In the genomic region with DNA sequence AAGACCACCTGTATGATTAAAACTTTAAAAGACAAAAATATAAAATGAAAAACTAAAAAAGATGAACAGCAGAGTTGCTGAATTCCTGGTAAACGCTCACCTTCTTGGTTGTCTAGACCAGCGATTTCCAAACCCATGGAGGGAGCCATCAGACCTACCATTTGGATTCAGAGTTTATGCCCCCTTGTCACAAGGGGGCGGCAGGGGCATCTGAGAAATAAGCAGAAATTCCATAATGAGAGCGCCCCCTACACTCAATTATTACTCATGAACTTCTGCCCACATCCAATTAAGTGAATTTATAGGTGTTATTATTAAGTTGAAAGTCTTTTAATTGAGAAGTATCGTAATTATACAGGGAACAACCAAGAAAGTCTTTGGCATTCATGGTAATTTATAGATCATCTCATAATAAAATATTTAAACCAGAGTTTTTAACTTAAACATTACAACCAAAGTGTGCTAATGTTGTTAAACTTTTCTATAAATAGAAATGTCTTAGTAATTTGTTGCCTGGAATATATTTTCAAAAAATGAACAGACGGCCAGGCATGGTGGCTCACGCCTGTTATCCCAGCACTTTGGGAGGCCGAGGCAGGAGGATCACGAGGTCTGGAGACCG, we compare ENCODE assay signal across 1 cellular context.
TF ChIP-seq lines count a peak whose summit lies in the region.

No MANE protein-coding gene starts in this region.

TF ChIP-seq in HepG2, 621 proteins besides CTCF, POLR2A, EP300 and RAD21 (continues in another document):
- TF ChIP-seq, protein P1, sequence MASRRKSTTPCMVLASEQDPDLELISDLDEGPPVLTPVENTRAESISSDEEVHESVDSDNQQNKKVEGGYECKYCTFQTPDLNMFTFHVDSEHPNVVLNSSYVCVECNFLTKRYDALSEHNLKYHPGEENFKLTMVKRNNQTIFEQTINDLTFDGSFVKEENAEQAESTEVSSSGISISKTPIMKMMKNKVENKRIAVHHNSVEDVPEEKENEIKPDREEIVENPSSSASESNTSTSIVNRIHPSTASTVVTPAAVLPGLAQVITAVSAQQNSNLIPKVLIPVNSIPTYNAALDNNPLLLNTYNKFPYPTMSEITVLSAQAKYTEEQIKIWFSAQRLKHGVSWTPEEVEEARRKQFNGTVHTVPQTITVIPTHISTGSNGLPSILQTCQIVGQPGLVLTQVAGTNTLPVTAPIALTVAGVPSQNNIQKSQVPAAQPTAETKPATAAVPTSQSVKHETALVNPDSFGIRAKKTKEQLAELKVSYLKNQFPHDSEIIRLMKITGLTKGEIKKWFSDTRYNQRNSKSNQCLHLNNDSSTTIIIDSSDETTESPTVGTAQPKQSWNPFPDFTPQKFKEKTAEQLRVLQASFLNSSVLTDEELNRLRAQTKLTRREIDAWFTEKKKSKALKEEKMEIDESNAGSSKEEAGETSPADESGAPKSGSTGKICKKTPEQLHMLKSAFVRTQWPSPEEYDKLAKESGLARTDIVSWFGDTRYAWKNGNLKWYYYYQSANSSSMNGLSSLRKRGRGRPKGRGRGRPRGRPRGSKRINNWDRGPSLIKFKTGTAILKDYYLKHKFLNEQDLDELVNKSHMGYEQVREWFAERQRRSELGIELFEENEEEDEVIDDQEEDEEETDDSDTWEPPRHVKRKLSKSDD (CRISPR knock-in tag; IDR thresholded peaks at IDR 0.05; ENCODE audit: low read depth), result no peak
- TF ChIP-seq ZNF468 (CRISPR knock-in tag; IDR thresholded peaks at IDR 0.05), result no peak
- no peak for TF ChIP-seq ZNF746 (CRISPR knock-in tag; IDR thresholded peaks at IDR 0.05)
- TF ChIP-seq ZNF235 (CRISPR knock-in tag; IDR thresholded peaks at IDR 0.05; ENCODE audit: borderline replicate concordance), result no peak
- TF ChIP-seq, protein P2, sequence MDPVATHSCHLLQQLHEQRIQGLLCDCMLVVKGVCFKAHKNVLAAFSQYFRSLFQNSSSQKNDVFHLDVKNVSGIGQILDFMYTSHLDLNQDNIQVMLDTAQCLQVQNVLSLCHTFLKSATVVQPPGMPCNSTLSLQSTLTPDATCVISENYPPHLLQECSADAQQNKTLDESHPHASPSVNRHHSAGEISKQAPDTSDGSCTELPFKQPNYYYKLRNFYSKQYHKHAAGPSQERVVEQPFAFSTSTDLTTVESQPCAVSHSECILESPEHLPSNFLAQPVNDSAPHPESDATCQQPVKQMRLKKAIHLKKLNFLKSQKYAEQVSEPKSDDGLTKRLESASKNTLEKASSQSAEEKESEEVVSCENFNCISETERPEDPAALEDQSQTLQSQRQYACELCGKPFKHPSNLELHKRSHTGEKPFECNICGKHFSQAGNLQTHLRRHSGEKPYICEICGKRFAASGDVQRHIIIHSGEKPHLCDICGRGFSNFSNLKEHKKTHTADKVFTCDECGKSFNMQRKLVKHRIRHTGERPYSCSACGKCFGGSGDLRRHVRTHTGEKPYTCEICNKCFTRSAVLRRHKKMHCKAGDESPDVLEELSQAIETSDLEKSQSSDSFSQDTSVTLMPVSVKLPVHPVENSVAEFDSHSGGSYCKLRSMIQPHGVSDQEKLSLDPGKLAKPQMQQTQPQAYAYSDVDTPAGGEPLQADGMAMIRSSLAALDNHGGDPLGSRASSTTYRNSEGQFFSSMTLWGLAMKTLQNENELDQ (CRISPR knock-in tag; IDR thresholded peaks at IDR 0.05; ENCODE audit: borderline replicate concordance), result no peak
- no peak for TF ChIP-seq NFYB (CRISPR knock-in tag; IDR thresholded peaks at IDR 0.05)
- TF ChIP-seq ZNF644 (CRISPR knock-in tag; IDR thresholded peaks at IDR 0.05; ENCODE audit: low read depth), result 0 out of 2 replicates have a peak, but pooled peaks have one; percentile 38
- TF ChIP-seq REXO4 (CRISPR knock-in tag; IDR thresholded peaks at IDR 0.05; ENCODE audit: borderline replicate concordance), result no peak
- TF ChIP-seq, protein P3, sequence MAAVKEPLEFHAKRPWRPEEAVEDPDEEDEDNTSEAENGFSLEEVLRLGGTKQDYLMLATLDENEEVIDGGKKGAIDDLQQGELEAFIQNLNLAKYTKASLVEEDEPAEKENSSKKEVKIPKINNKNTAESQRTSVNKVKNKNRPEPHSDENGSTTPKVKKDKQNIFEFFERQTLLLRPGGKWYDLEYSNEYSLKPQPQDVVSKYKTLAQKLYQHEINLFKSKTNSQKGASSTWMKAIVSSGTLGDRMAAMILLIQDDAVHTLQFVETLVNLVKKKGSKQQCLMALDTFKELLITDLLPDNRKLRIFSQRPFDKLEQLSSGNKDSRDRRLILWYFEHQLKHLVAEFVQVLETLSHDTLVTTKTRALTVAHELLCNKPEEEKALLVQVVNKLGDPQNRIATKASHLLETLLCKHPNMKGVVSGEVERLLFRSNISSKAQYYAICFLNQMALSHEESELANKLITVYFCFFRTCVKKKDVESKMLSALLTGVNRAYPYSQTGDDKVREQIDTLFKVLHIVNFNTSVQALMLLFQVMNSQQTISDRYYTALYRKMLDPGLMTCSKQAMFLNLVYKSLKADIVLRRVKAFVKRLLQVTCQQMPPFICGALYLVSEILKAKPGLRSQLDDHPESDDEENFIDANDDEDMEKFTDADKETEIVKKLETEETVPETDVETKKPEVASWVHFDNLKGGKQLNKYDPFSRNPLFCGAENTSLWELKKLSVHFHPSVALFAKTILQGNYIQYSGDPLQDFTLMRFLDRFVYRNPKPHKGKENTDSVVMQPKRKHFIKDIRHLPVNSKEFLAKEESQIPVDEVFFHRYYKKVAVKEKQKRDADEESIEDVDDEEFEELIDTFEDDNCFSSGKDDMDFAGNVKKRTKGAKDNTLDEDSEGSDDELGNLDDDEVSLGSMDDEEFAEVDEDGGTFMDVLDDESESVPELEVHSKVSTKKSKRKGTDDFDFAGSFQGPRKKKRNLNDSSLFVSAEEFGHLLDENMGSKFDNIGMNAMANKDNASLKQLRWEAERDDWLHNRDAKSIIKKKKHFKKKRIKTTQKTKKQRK (IDR thresholded peaks at IDR 0.05; ENCODE audit: low read length), result no peak
- no peak for TF ChIP-seq ZNF75D (CRISPR knock-in tag; IDR thresholded peaks at IDR 0.05; ENCODE audit: borderline replicate concordance)
- TF ChIP-seq IRX3 (CRISPR knock-in tag; IDR thresholded peaks at IDR 0.05; ENCODE audit: borderline replicate concordance, low read depth), result no peak
- TF ChIP-seq RFX1 (IDR thresholded peaks at IDR 0.05), result no peak
- TF ChIP-seq, protein P4, sequence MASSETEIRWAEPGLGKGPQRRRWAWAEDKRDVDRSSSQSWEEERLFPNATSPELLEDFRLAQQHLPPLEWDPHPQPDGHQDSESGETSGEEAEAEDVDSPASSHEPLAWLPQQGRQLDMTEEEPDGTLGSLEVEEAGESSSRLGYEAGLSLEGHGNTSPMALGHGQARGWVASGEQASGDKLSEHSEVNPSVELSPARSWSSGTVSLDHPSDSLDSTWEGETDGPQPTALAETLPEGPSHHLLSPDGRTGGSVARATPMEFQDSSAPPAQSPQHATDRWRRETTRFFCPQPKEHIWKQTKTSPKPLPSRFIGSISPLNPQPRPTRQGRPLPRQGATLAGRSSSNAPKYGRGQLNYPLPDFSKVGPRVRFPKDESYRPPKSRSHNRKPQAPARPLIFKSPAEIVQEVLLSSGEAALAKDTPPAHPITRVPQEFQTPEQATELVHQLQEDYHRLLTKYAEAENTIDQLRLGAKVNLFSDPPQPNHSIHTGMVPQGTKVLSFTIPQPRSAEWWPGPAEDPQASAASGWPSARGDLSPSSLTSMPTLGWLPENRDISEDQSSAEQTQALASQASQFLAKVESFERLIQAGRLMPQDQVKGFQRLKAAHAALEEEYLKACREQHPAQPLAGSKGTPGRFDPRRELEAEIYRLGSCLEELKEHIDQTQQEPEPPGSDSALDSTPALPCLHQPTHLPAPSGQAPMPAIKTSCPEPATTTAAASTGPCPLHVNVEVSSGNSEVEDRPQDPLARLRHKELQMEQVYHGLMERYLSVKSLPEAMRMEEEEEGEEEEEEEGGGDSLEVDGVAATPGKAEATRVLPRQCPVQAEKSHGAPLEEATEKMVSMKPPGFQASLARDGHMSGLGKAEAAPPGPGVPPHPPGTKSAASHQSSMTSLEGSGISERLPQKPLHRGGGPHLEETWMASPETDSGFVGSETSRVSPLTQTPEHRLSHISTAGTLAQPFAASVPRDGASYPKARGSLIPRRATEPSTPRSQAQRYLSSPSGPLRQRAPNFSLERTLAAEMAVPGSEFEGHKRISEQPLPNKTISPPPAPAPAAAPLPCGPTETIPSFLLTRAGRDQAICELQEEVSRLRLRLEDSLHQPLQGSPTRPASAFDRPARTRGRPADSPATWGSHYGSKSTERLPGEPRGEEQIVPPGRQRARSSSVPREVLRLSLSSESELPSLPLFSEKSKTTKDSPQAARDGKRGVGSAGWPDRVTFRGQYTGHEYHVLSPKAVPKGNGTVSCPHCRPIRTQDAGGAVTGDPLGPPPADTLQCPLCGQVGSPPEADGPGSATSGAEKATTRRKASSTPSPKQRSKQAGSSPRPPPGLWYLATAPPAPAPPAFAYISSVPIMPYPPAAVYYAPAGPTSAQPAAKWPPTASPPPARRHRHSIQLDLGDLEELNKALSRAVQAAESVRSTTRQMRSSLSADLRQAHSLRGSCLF (CRISPR knock-in tag; IDR thresholded peaks at IDR 0.05; ENCODE audit: borderline replicate concordance), result no peak
- TF ChIP-seq STAG1 (CRISPR knock-in tag; IDR thresholded peaks at IDR 0.05), result peak; percentile 78
- no peak for TF ChIP-seq ZFP37 (CRISPR knock-in tag; IDR thresholded peaks at IDR 0.05; ENCODE audit: borderline replicate concordance)
- TF ChIP-seq TEAD3 (CRISPR knock-in tag; optimal IDR thresholded peaks at IDR 0.05; ENCODE audit: borderline replicate concordance), result peak; percentile 29
- TF ChIP-seq JARID2 (CRISPR knock-in tag; IDR thresholded peaks at IDR 0.05; ENCODE audit: insufficient replicate concordance), result no peak
- TF ChIP-seq, protein P5, sequence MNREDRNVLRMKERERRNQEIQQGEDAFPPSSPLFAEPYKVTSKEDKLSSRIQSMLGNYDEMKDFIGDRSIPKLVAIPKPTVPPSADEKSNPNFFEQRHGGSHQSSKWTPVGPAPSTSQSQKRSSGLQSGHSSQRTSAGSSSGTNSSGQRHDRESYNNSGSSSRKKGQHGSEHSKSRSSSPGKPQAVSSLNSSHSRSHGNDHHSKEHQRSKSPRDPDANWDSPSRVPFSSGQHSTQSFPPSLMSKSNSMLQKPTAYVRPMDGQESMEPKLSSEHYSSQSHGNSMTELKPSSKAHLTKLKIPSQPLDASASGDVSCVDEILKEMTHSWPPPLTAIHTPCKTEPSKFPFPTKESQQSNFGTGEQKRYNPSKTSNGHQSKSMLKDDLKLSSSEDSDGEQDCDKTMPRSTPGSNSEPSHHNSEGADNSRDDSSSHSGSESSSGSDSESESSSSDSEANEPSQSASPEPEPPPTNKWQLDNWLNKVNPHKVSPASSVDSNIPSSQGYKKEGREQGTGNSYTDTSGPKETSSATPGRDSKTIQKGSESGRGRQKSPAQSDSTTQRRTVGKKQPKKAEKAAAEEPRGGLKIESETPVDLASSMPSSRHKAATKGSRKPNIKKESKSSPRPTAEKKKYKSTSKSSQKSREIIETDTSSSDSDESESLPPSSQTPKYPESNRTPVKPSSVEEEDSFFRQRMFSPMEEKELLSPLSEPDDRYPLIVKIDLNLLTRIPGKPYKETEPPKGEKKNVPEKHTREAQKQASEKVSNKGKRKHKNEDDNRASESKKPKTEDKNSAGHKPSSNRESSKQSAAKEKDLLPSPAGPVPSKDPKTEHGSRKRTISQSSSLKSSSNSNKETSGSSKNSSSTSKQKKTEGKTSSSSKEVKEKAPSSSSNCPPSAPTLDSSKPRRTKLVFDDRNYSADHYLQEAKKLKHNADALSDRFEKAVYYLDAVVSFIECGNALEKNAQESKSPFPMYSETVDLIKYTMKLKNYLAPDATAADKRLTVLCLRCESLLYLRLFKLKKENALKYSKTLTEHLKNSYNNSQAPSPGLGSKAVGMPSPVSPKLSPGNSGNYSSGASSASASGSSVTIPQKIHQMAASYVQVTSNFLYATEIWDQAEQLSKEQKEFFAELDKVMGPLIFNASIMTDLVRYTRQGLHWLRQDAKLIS (CRISPR knock-in tag; IDR thresholded peaks at IDR 0.05), result no peak
- TF ChIP-seq ZNF260 (CRISPR knock-in tag; IDR thresholded peaks at IDR 0.05; ENCODE audit: borderline replicate concordance, low read depth), result no peak
- TF ChIP-seq, protein P6, sequence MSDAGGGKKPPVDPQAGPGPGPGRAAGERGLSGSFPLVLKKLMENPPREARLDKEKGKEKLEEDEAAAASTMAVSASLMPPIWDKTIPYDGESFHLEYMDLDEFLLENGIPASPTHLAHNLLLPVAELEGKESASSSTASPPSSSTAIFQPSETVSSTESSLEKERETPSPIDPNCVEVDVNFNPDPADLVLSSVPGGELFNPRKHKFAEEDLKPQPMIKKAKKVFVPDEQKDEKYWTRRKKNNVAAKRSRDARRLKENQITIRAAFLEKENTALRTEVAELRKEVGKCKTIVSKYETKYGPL (CRISPR knock-in tag; IDR thresholded peaks at IDR 0.05), result no peak
- TF ChIP-seq ATF7-NPFF (CRISPR knock-in tag; IDR thresholded peaks at IDR 0.05; ENCODE audit: low read depth), result no peak
- TF ChIP-seq TBP (CRISPR knock-in tag; IDR thresholded peaks at IDR 0.05), result no peak
- no peak for TF ChIP-seq HOXD1 (CRISPR knock-in tag; IDR thresholded peaks at IDR 0.05)
- no peak for TF ChIP-seq RELA (CRISPR knock-in tag; IDR thresholded peaks at IDR 0.05)
- no peak for TF ChIP-seq ZNF232 (CRISPR knock-in tag; IDR thresholded peaks at IDR 0.05; ENCODE audit: borderline replicate concordance)
- TF ChIP-seq ZNF124 (CRISPR knock-in tag; IDR thresholded peaks at IDR 0.05), result no peak
- no peak for TF ChIP-seq ZNF546 (CRISPR knock-in tag; conservative IDR thresholded peaks at IDR 0.05)
- no peak for TF ChIP-seq ZNF326 (CRISPR knock-in tag; IDR thresholded peaks at IDR 0.05; ENCODE audit: borderline replicate concordance)
- TF ChIP-seq, protein P7, sequence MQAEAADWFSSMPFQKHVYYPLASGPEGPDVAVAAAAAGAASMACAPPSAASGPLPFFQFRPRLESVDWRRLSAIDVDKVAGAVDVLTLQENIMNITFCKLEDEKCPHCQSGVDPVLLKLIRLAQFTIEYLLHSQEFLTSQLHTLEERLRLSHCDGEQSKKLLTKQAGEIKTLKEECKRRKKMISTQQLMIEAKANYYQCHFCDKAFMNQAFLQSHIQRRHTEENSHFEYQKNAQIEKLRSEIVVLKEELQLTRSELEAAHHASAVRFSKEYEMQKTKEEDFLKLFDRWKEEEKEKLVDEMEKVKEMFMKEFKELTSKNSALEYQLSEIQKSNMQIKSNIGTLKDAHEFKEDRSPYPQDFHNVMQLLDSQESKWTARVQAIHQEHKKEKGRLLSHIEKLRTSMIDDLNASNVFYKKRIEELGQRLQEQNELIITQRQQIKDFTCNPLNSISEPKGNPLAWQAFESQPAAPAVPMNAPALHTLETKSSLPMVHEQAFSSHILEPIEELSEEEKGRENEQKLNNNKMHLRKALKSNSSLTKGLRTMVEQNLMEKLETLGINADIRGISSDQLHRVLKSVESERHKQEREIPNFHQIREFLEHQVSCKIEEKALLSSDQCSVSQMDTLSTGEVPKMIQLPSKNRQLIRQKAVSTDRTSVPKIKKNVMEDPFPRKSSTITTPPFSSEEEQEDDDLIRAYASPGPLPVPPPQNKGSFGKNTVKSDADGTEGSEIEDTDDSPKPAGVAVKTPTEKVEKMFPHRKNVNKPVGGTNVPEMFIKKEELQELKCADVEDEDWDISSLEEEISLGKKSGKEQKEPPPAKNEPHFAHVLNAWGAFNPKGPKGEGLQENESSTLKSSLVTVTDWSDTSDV (CRISPR knock-in tag; IDR thresholded peaks at IDR 0.05), result no peak
- no peak for TF ChIP-seq ZNF510 (CRISPR knock-in tag; IDR thresholded peaks at IDR 0.05; ENCODE audit: low read depth)
